ENCODE assay signal across 23 cellular contexts in the genomic region with DNA sequence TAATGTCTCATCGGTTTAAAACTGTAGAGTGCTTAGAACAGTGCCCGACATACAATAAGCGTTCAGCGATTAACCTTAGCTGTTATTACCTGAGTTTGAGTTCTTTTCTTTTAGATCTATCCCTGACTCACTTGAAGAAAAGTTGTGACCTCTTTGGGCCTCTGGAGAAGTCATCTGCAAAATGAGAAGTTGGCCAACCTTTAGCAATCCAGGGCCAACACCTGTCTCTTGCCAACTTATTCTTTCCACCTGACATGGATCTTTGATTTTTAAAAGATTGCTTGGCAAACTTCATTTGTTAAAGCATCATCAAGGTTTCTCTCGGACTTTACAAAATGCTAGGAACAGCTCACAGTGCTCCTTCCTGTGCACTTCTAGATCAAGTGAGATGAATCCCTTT.
DNase-seq lines count a peak whose midpoint lies in the region; ATAC-seq, FAIRE-seq and TF ChIP-seq lines count a peak whose summit lies in the region.
"Had no signal": no experiment of that assay in that cellular context is flagged by ENCODE, and none has a peak within 500 bp of the region (broad histone marks: within the 10 kb centered on the region; RNA-seq: fewer than 3 reads in every experiment).

No MANE protein-coding gene starts in this region.

- TF ChIP-seq RAD21 in Ishikawa (IDR thresholded peaks at IDR 0.05; ENCODE audit: low read depth) = no peak

- no peak for TF ChIP-seq POLR2A in breast epithelium (IDR thresholded peaks at IDR 0.05)

- dilution Hi-C loops in keratinocyte (cut with MboI; ENCODE audit: extremely low pct_ligation_motif_present, low sequenced_read_pairs) = no loop called here

- peaks cover 27% of the 10 kb centered on the region for H3K79me1 ChIP-seq in trophoblast cell (ENCODE audit: low read length)

- H2AFZ ChIP-seq in keratinocyte (ENCODE audit: control insufficient read depth, low read length) (no peak overlapping the region), trophoblast cell (ENCODE audit: insufficient read depth, low read length, poor library complexity) (no peak overlapping the region)

- DNase-seq in RWPE2 (ENCODE audit: low spot score) = no peak
- no peak for DNase-seq in keratinocyte (ENCODE audit: low read depth, low spot score)
- no peak for DNase-seq in trophoblast cell
- DNase-seq in NCI-H2171 treated with DMSO at 0.1 percent for 48 hours (lab: John Stamatoyannopoulos, UW) = no peak
- no peak for DNase-seq in COLO668 (lab: John Stamatoyannopoulos, UW; ENCODE audit: unreplicated experiment)
- no peak for DNase-seq in breast epithelium (ENCODE audit: low spot score in 2 of 2)
- DNase-seq in DMS114 treated with DMSO at 0.1 percent for 48 hours (lab: John Stamatoyannopoulos, UW; ENCODE audit: unreplicated experiment) = no peak
- DNase-seq: 8988T; ACHN; AML-193; BE2C; Calu3; CD4-positive, alpha-beta T cell; CD8-positive, alpha-beta memory T cell; COR-L47; GF-D8; H7; HCEC 1CT had no signal

- H4K20me1 ChIP-seq in keratinocyte (ENCODE audit: control insufficient read depth, extremely low read depth, insufficient read depth, low read length) = no peaks in the 10 kb centered on the region
- H4K20me1 ChIP-seq: BLaER1 treated with 17β-estradiol and CSF1 and Interleukin-3, amounts not matched to agents 10 nM and 100 nM had no signal

- H3K4me1 ChIP-seq in RWPE2 (ENCODE audit: insufficient read depth, poor library complexity, severe bottlenecking) = peaks cover 27% of the 10 kb centered on the region
- H3K4me1 ChIP-seq in keratinocyte (ENCODE audit: control insufficient read depth, extremely low read depth, insufficient read depth, low read length) = peaks cover 40% of the 10 kb centered on the region
- H3K4me1 ChIP-seq in trophoblast cell (ENCODE audit: control insufficient read depth in 1 of 2, insufficient read depth in 2 of 2, low read length in 2 of 2) = peaks cover 15 to 20% of the 10 kb centered on the region in 2 experiments
- H3K4me1 ChIP-seq in breast epithelium = peaks cover 0 to 5% of the 10 kb centered on the region in 2 donors
- H3K4me1 ChIP-seq: BE2C had no signal

- no peak overlapping the region for H4K91ac ChIP-seq in trophoblast cell (ENCODE audit: low read depth, low read length)

- H3K9ac ChIP-seq in keratinocyte (ENCODE audit: control insufficient read depth, extremely low read depth, insufficient read depth, low read length) (no peak overlapping the region), trophoblast cell (ENCODE audit: low read length) (no peak overlapping the region)
- H3K9ac ChIP-seq: BLaER1 treated with 17β-estradiol and CSF1 and Interleukin-3, amounts not matched to agents 10 nM and 100 nM had no signal

- H4K12ac ChIP-seq in trophoblast cell (ENCODE audit: low read depth, low read length) = no peak overlapping the region

- H3K4me2 ChIP-seq in keratinocyte (ENCODE audit: control insufficient read depth, extremely low read depth, insufficient read depth, low read depth, low read length) (no peak overlapping the region), trophoblast cell (ENCODE audit: low read length) (no peak overlapping the region)
- H3K4me2 ChIP-seq: A549 had no signal

- no peak overlapping the region for H3K23ac ChIP-seq in trophoblast cell (ENCODE audit: low read length)

- TF ChIP-seq EP300 in Ishikawa (IDR thresholded peaks at IDR 0.05; ENCODE audit: borderline replicate concordance) = no peak

- FAIRE-seq in keratinocyte (lab: Jason Lieb, UNC) = peak; percentile 59
- FAIRE-seq: A549, GM12891, H1 had no signal

- H3K79me2 ChIP-seq in keratinocyte (ENCODE audit: control insufficient read depth, insufficient read depth, low read length) (no peaks in the 10 kb centered on the region), trophoblast cell (ENCODE audit: control insufficient read depth, insufficient read depth, low read length, poor library complexity) (no peaks in the 10 kb centered on the region)

- H3K4me3 ChIP-seq in RWPE2 (ENCODE audit: severe bottlenecking) (no peak overlapping the region), keratinocyte (ENCODE audit: control insufficient read depth in 2 of 3, extremely low read depth in 1 of 3, insufficient read depth in 2 of 3, low read depth in 1 of 3, low read length in 3 of 3) (no peak overlapping the region), trophoblast cell (ENCODE audit: low read depth, low read length) (no peak overlapping the region), breast epithelium (no peak overlapping the region)
- H3K4me3 ChIP-seq: A549; BLaER1 treated with 17β-estradiol and CSF1 and Interleukin-3, amounts not matched to agents 10 nM and 100 nM had no signal

- no peak overlapping the region for H2BK5ac ChIP-seq in trophoblast cell (ENCODE audit: low read depth, low read length, poor library complexity)

- no peak overlapping the region for H3K4ac ChIP-seq in trophoblast cell (ENCODE audit: low read depth, low read length)

- intact Hi-C loops in breast epithelium (cut with DNase I; ENCODE audit: low total_unique reads) = no loop called here

- no peak overlapping the region for H3K18ac ChIP-seq in trophoblast cell (ENCODE audit: low read length)

- H3K9me1 ChIP-seq in keratinocyte (ENCODE audit: control insufficient read depth, extremely low read depth, insufficient read depth, low read length) = no peaks in the 10 kb centered on the region

- no peak overlapping the region for H4K8ac ChIP-seq in trophoblast cell (ENCODE audit: low read depth, low read length)

- TF ChIP-seq CTCF in RWPE2 (IDR thresholded peaks at IDR 0.05; ENCODE audit: poor library complexity, severe bottlenecking) (no peak), keratinocyte (optimal IDR thresholded peaks at IDR 0.05 in 1 of 3, IDR thresholded peaks at IDR 0.05 in 1 of 3, conservative IDR thresholded peaks at IDR 0.05 in 1 of 3; ENCODE audit: extremely low read depth in 1 of 3, insufficient read depth in 2 of 3, low read length in 3 of 3) (no peak), breast epithelium (IDR thresholded peaks at IDR 0.05) (no peak)

- H2BK120ac ChIP-seq in trophoblast cell (ENCODE audit: insufficient read depth, low read length, poor library complexity) = no peak overlapping the region

- WGBS in trophoblast cell (ENCODE audit: extremely low coverage, insufficient coverage, insufficient read length) = no CpG with 5 or more reads among the region's 5 CpGs

- H3K27me3 ChIP-seq in RWPE2 (ENCODE audit: insufficient read depth, poor library complexity, severe bottlenecking) = no peaks in the 10 kb centered on the region
- no peaks in the 10 kb centered on the region for H3K27me3 ChIP-seq in keratinocyte (ENCODE audit: control insufficient read depth, extremely low read depth, insufficient read depth, low read length)
- H3K27me3 ChIP-seq in trophoblast cell (ENCODE audit: insufficient read depth, low read length) = no peaks in the 10 kb centered on the region
- H3K27me3 ChIP-seq in breast epithelium = no peaks in the 10 kb centered on the region
- H3K27me3 ChIP-seq: BE2C; BLaER1 treated with 17β-estradiol and CSF1 and Interleukin-3, amounts not matched to agents 10 nM and 100 nM had no signal

- no peak overlapping the region for H3K14ac ChIP-seq in trophoblast cell (ENCODE audit: low read length)

- no peaks in the 10 kb centered on the region for H3K36me3 ChIP-seq in RWPE2 (ENCODE audit: low read depth)
- no peaks in the 10 kb centered on the region for H3K36me3 ChIP-seq in keratinocyte (ENCODE audit: control insufficient read depth in 2 of 2, extremely low read depth in 1 of 2, insufficient read depth in 2 of 2, low read length in 2 of 2)
- H3K36me3 ChIP-seq in trophoblast cell (ENCODE audit: control insufficient read depth in 1 of 2, insufficient read depth in 2 of 2, low read length in 2 of 2) = no peaks in the 10 kb centered on the region
- no peaks in the 10 kb centered on the region for H3K36me3 ChIP-seq in breast epithelium
- H3K36me3 ChIP-seq: BE2C; BLaER1 treated with 17β-estradiol and CSF1 and Interleukin-3, amounts not matched to agents 10 nM and 100 nM had no signal

- ATAC-seq in RWPE2 (ENCODE audit: low read depth) = no peak
- ATAC-seq: A549 had no signal

- peak overlapping the region; percentile 29 for H2BK12ac ChIP-seq in trophoblast cell (ENCODE audit: low read length)

- H3K27ac ChIP-seq in RWPE2 (ENCODE audit: poor library complexity, severe bottlenecking) (peak overlapping the region; percentile 28), keratinocyte (ENCODE audit: control insufficient read depth, insufficient read depth, low read length) (no peak overlapping the region), trophoblast cell (ENCODE audit: low read depth, low read length) (no peak overlapping the region), breast epithelium (no peak overlapping the region)
- H3K27ac ChIP-seq: BLaER1 treated with 17β-estradiol and CSF1 and Interleukin-3, amounts not matched to agents 10 nM and 100 nM had no signal

- no peak overlapping the region for H2AK5ac ChIP-seq in trophoblast cell (ENCODE audit: low read length)

- H3K9me3 ChIP-seq in RWPE2 (ENCODE audit: severe bottlenecking) (no peaks in the 10 kb centered on the region), keratinocyte (ENCODE audit: control insufficient read depth, low read depth, low read length) (no peaks in the 10 kb centered on the region), trophoblast cell (ENCODE audit: insufficient read depth, low read depth, low read length) (peaks cover 3% of the 10 kb centered on the region), breast epithelium (no peaks in the 10 kb centered on the region)
- H3K9me3 ChIP-seq: A549; BE2C; BLaER1 treated with 17β-estradiol and CSF1 and Interleukin-3, amounts not matched to agents 10 nM and 100 nM had no signal

TF ChIP-seq in Ishikawa, 13 proteins besides CTCF, POLR2A, EP300 and RAD21:
- peak; percentile 61; the same call in 1 of the 2 replicates for TF ChIP-seq NFIC (IDR thresholded peaks at IDR 0.05)
- no peak for TF ChIP-seq TAF1 (IDR thresholded peaks at IDR 0.05; ENCODE audit: low read depth)
